ENCODE assay signal across 1 cellular context in genomic region chr10:102799691-102800435, GRCh38.
TF ChIP-seq lines count a peak whose summit lies in the region.

No MANE protein-coding gene starts in this region.

TF ChIP-seq in GM12878, 131 proteins besides CTCF, POLR2A, EP300 and RAD21:
- no peak for TF ChIP-seq BMI1 (IDR thresholded peaks at IDR 0.05; ENCODE audit: borderline replicate concordance)
- TF ChIP-seq ZBTB33 (IDR thresholded peaks at IDR 0.05) = no peak
- no peak for TF ChIP-seq IKZF1 (conservative IDR thresholded peaks at IDR 0.05)
- TF ChIP-seq IKZF2 (IDR thresholded peaks at IDR 0.05) = no peak
- TF ChIP-seq HDGF (IDR thresholded peaks at IDR 0.05) = no peak
- TF ChIP-seq KLF5 (IDR thresholded peaks at IDR 0.05; ENCODE audit: partially characterized antibody) = no peak
- TF ChIP-seq ZNF217 (IDR thresholded peaks at IDR 0.05) = no peak
- no peak for TF ChIP-seq CREB1 (IDR thresholded peaks at IDR 0.05; ENCODE audit: low read depth)
- TF ChIP-seq ATF7 (IDR thresholded peaks at IDR 0.05; ENCODE audit: low read depth) = no peak
- TF ChIP-seq CHD2 (IDR thresholded peaks at IDR 0.05; ENCODE audit: borderline replicate concordance, low read depth, low read length) = no peak
- TF ChIP-seq TAF1 (IDR thresholded peaks at IDR 0.05; ENCODE audit: borderline replicate concordance, low read depth, low read length) = no peak
- TF ChIP-seq NKRF (conservative IDR thresholded peaks at IDR 0.05) = no peak
- TF ChIP-seq HDAC6 (IDR thresholded peaks at IDR 0.05; ENCODE audit: unreplicated experiment) = no peak
- TF ChIP-seq EZH2 (IDR thresholded peaks at IDR 0.05; ENCODE audit: borderline replicate concordance, control insufficient read depth, low read depth, low read length) = no peak
TF ChIP-seq in GM12878: peak in this region for 0.
